Comparison of ENCODE assay signal across 8 cellular contexts in the genomic region with DNA sequence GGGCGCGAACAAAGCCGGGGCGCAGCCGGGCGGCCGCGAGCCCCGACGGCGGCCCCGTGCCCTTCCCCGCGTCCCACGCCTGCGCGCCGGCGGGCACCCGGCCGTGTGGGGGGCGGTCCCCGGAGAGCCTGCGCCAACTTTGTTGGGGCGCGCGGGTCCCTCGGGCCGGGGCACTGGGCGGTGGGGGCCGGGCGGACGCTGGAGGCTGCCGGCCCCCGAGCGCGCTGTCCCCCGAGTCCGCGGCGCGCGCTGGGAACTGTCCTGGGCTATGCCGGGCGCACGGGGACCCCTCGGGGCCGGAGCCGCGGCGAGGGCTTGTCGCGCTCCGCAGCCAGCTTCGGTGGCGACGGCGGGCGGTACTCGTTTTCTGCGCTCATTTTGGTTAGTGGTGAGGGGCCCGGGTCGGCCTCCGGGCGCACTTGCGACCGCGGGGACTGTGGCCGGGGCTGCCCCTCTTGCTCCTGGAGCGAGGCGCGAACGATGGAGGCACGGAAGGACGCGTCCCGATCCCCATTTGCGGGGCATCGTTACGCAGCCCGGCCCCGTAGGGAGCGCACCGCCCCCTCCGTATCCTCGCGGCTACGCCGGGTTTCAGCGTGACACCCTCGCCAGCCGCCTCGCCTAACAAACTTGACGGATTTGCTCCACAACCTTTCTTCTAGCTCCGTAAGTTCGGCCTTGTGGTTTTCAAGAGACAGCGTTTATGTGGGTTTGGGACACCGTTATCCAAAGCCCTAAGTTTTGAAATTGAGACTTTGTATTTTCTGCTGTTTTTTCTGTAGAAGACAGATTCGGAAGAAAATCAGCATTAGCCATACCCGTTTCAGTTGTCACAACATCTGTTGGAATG. TPM values are rescaled to one million over a fixed set of nuclear protein-coding genes. Genes with fewer than 3 reads are reported as not detected.
A peak's percentile ranks its signal among the peaks of the same experiment; 100 is the strongest.
DNase-seq lines count a peak whose midpoint lies in the region; ATAC-seq and TF ChIP-seq lines count a peak whose summit lies in the region.

No MANE protein-coding gene starts in this region.

- H3K27me3 Mint-ChIP-seq in naive thymus-derived CD8-positive, alpha-beta T cell, result no peaks in the 10 kb centered on the region

- no peaks in the 10 kb centered on the region for H3K9me3 ChIP-seq in esophagus squamous epithelium
- H3K9me3 ChIP-seq in tibial artery, result no peaks in the 10 kb centered on the region

- H3K4me1 ChIP-seq in esophagus squamous epithelium, result peaks cover 33 to 77% (median 35%) of the 10 kb centered on the region in 3 donors
- H3K4me1 ChIP-seq in tibial artery, result peaks cover 4 to 46% (median 32%) of the 10 kb centered on the region in 4 donors

- peak in 2 of 4 donors; percentile 20 to 46 for TF ChIP-seq POLR2A in esophagus squamous epithelium (IDR thresholded peaks at IDR 0.05)

- POLR2A ChIA-PET in naive thymus-derived CD8-positive, alpha-beta T cell (lab: Charles Lee), result interaction anchor here (1.0 to 5.4 kb wide), 4 partner anchors 21 to 93 kb away, joined by 3 to 58 read pairs (median 6); a partner anchor contains a TSS

- H3K4me3 ChIP-seq in esophagus squamous epithelium (peak overlapping the region; percentile 60 to 99 (median 84)), tibial artery (peak overlapping the region; percentile 68 to 72)

- ATAC-seq in HG02678 (IDR thresholded peaks at IDR 0.05; ENCODE audit: unreplicated experiment), result peak; percentile 34
- peak; percentile 4 to 25 for ATAC-seq in naive thymus-derived CD8-positive, alpha-beta T cell

- H3K27ac Mint-ChIP-seq in naive thymus-derived CD8-positive, alpha-beta T cell, result peak overlapping the region; percentile 53 to 92 (median 86)

- DNase-seq in NCI-H2029 (lab: John Stamatoyannopoulos, UW) (peak; percentile 13), NCI-H2029 treated with DMSO at 0.1 percent for 48 hours (lab: John Stamatoyannopoulos, UW) (no peak), NCI-H460 (ENCODE audit: extremely low read depth, low read depth) (peak; percentile 52), activated T-cell treated with anti-CD3 and anti-CD28 coated beads for 1 hour (ENCODE audit: low read depth) (peak; percentile 33), esophagus squamous epithelium (lab: John Stamatoyannopoulos, UW) (no peak), tibial artery (peak; percentile 41 to 79)
- DNase-seq in naive thymus-derived CD8-positive, alpha-beta T cell, result peak in 9 of 10 donors; percentile 15 to 45 (median 36)

- intact Hi-C loops in esophagus squamous epithelium (cut with DNase I) (no loop called here), tibial artery (cut with DNase I; ENCODE audit: low total_unique reads) (loop anchor here (2.0 to 5.0 kb wide), 2 partner anchors 21 to 77 kb away; a partner anchor contains a TSS)

- TF ChIP-seq CTCF in esophagus squamous epithelium (IDR thresholded peaks at IDR 0.05), result peak in 1 of 6 experiments; percentile 6
- no peak for TF ChIP-seq CTCF in tibial artery (IDR thresholded peaks at IDR 0.05)

- H3K27me3 ChIP-seq in esophagus squamous epithelium, result no peaks in the 10 kb centered on the region
- H3K27me3 ChIP-seq in tibial artery, result no peaks in the 10 kb centered on the region

- H3K36me3 Mint-ChIP-seq in naive thymus-derived CD8-positive, alpha-beta T cell, result peaks cover 0 to 17% (median 2%) of the 10 kb centered on the region in 3 donors

- H3K36me3 ChIP-seq in esophagus squamous epithelium (peaks cover 8 to 14% (median 10%) of the 10 kb centered on the region in 3 donors), tibial artery (peaks cover 8 to 16% (median 16%) of the 10 kb centered on the region in 3 donors)

- peak overlapping the region; percentile 72 to 88 (median 84) for H3K4me3 Mint-ChIP-seq in naive thymus-derived CD8-positive, alpha-beta T cell

- H3K4me1 Mint-ChIP-seq in naive thymus-derived CD8-positive, alpha-beta T cell, result peaks cover 24 to 65% (median 52%) of the 10 kb centered on the region in 4 donors

- H3K9me3 Mint-ChIP-seq in naive thymus-derived CD8-positive, alpha-beta T cell, result no peaks in the 10 kb centered on the region

- H3K27ac ChIP-seq in esophagus squamous epithelium, result peak overlapping the region; percentile 92 to 100 (median 99)
- H3K27ac ChIP-seq in tibial artery, result peak overlapping the region; percentile 87 to 95

- WGBS in esophagus squamous epithelium, 2 donors, result 1% methylated on average over 14 to 19 of the region's 100 CpGs

RNA-seq across cellular contexts. Expression of a gene that starts 0.6 kb away (rescaled TPM):
- 10.6 and 11.7 TPM in 2 replicates for total RNA-seq in NCI-H460 (2014; rRNA removed; shearing (Covaris generic))
- polyA plus RNA-seq in NCI-H460 (2014; cell fraction: nucleus; rRNA removed), result 45.9 and 47.4 TPM in 2 replicates
- total RNA-seq in esophagus squamous epithelium, result 10 to 100 TPM in 3 of 4 donors, 1 to 10 TPM in 1; 7.8 to 24.5 (median 15.0) TPM
- 10 to 100 TPM; 23.0 to 23.6 TPM for total RNA-seq in naive thymus-derived CD8-positive, alpha-beta T cell
- polyA plus RNA-seq in naive thymus-derived CD8-positive, alpha-beta T cell, result under 1 TPM; 0.39 to 0.58 (median 0.50) TPM

RNA-seq across cellular contexts. Expression of a gene that starts 1.0 kb away (rescaled TPM):
- 406 and 439 TPM in 2 replicates for total RNA-seq in NCI-H460 (2014; rRNA removed; shearing (Covaris generic))
- polyA plus RNA-seq in NCI-H460 (2014; cell fraction: nucleus; rRNA removed), result 808 and 1,019 TPM in 2 replicates
- 100 to 1,000 TPM; 230 to 373 (median 297) TPM for total RNA-seq in esophagus squamous epithelium
- total RNA-seq in naive thymus-derived CD8-positive, alpha-beta T cell, result 100 to 1,000 TPM; 178 to 185 TPM
- polyA plus RNA-seq in naive thymus-derived CD8-positive, alpha-beta T cell, result 100 to 1,000 TPM; 362 to 473 (median 419) TPM

RNA-seq across cellular contexts. Expression of a gene that starts 21.9 kb away (rescaled TPM):
- total RNA-seq in NCI-H460 (2014; rRNA removed; shearing (Covaris generic)), result 24.6 and 29.2 TPM in 2 replicates
- 27.5 and 34.2 TPM in 2 replicates for polyA plus RNA-seq in NCI-H460 (2014; cell fraction: nucleus; rRNA removed)
- 10 to 100 TPM; 18.1 to 30.5 (median 21.7) TPM for total RNA-seq in esophagus squamous epithelium
- 10 to 100 TPM; 53.5 to 55.8 TPM for total RNA-seq in naive thymus-derived CD8-positive, alpha-beta T cell
- 1 to 10 TPM; 1.5 to 2.4 (median 2.4) TPM for polyA plus RNA-seq in naive thymus-derived CD8-positive, alpha-beta T cell

RNA-seq across cellular contexts. Expression of a gene that starts 38.6 kb away (rescaled TPM):
- 34.3 and 42.3 TPM in 2 replicates for total RNA-seq in NCI-H460 (2014; rRNA removed; shearing (Covaris generic))
- polyA plus RNA-seq in NCI-H460 (2014; cell fraction: nucleus; rRNA removed), result 50.2 and 64.6 TPM in 2 replicates
- total RNA-seq in esophagus squamous epithelium, result 10 to 100 TPM; 17.4 to 25.5 (median 21.7) TPM
- total RNA-seq in naive thymus-derived CD8-positive, alpha-beta T cell, result 10 to 100 TPM; 44.2 to 45.1 TPM
- polyA plus RNA-seq in naive thymus-derived CD8-positive, alpha-beta T cell, result 10 to 100 TPM; 21.8 to 28.5 (median 21.9) TPM

Comparison
In these comparisons a context has a peak if more than half of its experiments do, and no peak if none do; other contexts are left out.
1. DNase-seq: peak in NCI-H2029 (single experiment), NCI-H460 (single experiment), activated T-cell treated with anti-CD3 and anti-CD28 coated beads for 1 hour (single experiment), naive thymus-derived CD8-positive, alpha-beta T cell (9 of 10) and tibial artery (2 of 2); none in NCI-H2029 treated with DMSO at 0.1 percent for 48 hours (single experiment) and esophagus squamous epithelium (single experiment).